In the genomic region with DNA sequence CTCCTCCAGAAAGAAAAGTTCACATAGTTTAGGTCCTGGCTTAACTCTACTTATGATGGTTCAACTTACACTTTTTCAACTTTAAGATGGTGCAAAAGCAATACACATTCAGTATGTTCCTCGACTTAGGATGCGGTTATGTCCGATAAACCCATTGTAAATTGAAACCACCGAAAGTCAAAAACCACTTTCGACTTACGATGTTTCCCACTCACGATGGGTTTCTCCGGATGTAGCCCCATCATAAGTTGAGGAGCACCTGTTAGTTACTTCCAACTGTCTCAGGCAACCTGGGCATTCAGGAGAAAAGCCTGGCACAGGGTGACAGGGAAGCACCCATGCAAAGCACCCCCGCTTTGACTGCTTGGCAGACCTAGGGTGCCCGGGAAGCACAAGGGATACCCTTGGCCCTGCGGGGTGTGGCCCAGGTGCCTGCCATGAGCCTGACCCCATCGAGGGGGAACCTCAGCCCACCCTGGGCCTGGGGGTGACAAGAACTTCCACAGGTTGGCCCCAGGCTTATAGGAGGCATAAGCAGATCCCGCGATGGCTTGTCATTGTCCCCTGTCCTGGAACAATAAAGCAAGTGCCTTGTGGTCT, we compare ENCODE assay signal across 22 cellular contexts. TPM values are rescaled to one million over a fixed set of nuclear protein-coding genes. Genes with fewer than 3 reads are reported as not detected.
"Had no signal": no experiment of that assay in that cellular context is flagged by ENCODE, and none has a peak within 500 bp of the region (broad histone marks: within the 10 kb centered on the region; RNA-seq: fewer than 3 reads in every experiment).

No MANE protein-coding gene starts in this region.

- H3K9me3 ChIP-seq: SJSA1 had no signal

- H3K27ac ChIP-seq: HL-60, SJSA1, SK-N-MC had no signal

- H3K36me3 ChIP-seq: SJSA1 had no signal

- FAIRE-seq: HTR-8/SVneo, K562 had no signal

- H3K4me1 ChIP-seq: SJSA1 had no signal

- DNase-seq: NCI-H1092 treated with DMSO at 0.1 percent for 48 hours, NCI-H1436, NCI-H187 treated with DMSO at 0.1 percent for 48 hours, NCI-H2029 treated with DMSO at 0.1 percent for 48 hours, NCI-H2171 treated with DMSO at 0.1 percent for 48 hours, NCI-H345, NCI-H446 treated with DMSO at 0.1 percent for 48 hours, NCI-H510A treated with DMSO at 0.1 percent for 48 hours, NCI-H526, NCI-H748 treated with DMSO at 0.1 percent for 48 hours, PC-3, Right ventricle myocardium superior, SIG-M5 had no signal

- H3K4me3 ChIP-seq: K562, SJSA1, SK-N-MC had no signal

- H3K27me3 ChIP-seq: SJSA1 had no signal

RNA-seq across cellular contexts. Expression of gene FOXN1, which starts 32.2 kb away (rescaled TPM):
- total RNA-seq: K562, LHCN-M2, MCF 10A, OCI-LY7, PC-3, Right ventricle myocardium superior, RPMI7951, SJSA1 had no signal
